ENCODE assay signal across 21 cellular contexts in genomic region chr12:31034372-31034771, GRCh38. TPM values are rescaled to one million over a fixed set of nuclear protein-coding genes. Genes with fewer than 3 reads are reported as not detected.
DNase-seq lines count a peak whose midpoint lies in the region; ATAC-seq, FAIRE-seq and TF ChIP-seq lines count a peak whose summit lies in the region.
"Had no signal": no experiment of that assay in that cellular context is flagged by ENCODE, and none has a peak within 500 bp of the region (broad histone marks: within the 10 kb centered on the region; RNA-seq: fewer than 3 reads in every experiment).

No MANE protein-coding gene starts in this region.

- no peak for TF ChIP-seq CTCF in left ventricle myocardium inferior (IDR thresholded peaks at IDR 0.05; ENCODE audit: borderline replicate concordance)
- no peak for TF ChIP-seq CTCF in endodermal cell (conservative IDR thresholded peaks at IDR 0.05)

- H3K4me3 ChIP-seq in left ventricle myocardium inferior, result no peak overlapping the region
- no peak overlapping the region for H3K4me3 ChIP-seq in endodermal cell (ENCODE audit: low read length)
- H3K4me3 ChIP-seq: BLaER1, GM23248, SJSA1 had no signal

- H3K9me3 ChIP-seq in left ventricle myocardium inferior (replicated peaks), result no peaks in the 10 kb centered on the region
- H3K9me3 ChIP-seq in endodermal cell (ENCODE audit: control insufficient read depth, low read length), result no peaks in the 10 kb centered on the region
- H3K9me3 ChIP-seq: BLaER1, SJSA1 had no signal

- H3K4me1 ChIP-seq in left ventricle myocardium inferior (peaks cover 59% of the 10 kb centered on the region), endodermal cell (ENCODE audit: control insufficient read depth, insufficient read depth, low read length) (no peaks in the 10 kb centered on the region)

- H3K4me1 Mint-ChIP-seq in endodermal cell, result peaks cover 21% of the 10 kb centered on the region
- H3K4me1 Mint-ChIP-seq: CD4-positive, CD25-positive, alpha-beta regulatory T cell had no signal

- WGBS in endodermal cell (ENCODE audit: insufficient coverage in 1 of 2, insufficient read length in 1 of 2), 2 experiments, result 85% methylated on average over 3 of the region's 3 CpGs; no CpG with 5 or more reads in 1 of the 2 experiments

- no peak for DNase-seq in left ventricle myocardium inferior
- DNase-seq in Right ventricle myocardium superior, result no peak
- peak; percentile 19 for DNase-seq in RCC 7860 (ENCODE audit: low spot score)
- DNase-seq in endodermal cell, result peak; percentile 30
- peak; percentile 42 for DNase-seq in ureter (ENCODE audit: low spot score)
- no peak for DNase-seq in NCI-H446 (lab: John Stamatoyannopoulos, UW)
- no peak for DNase-seq in NCI-H1930 (lab: John Stamatoyannopoulos, UW)
- DNase-seq in stimulated activated CD4-positive, alpha-beta T cell treated with anti-CD3 and anti-CD28 coated beads, Interleukin-4, amount 100 ng/mL, for 1 hour, result no peak
- DNase-seq: CD4-positive, CD25-positive, alpha-beta regulatory T cell; DMS53; GM23248; H9; HFFc6; KBM-7; MM.1S; NCI-H2029 treated with DMSO at 0.1 percent for 48 hours; NCI-H526 treated with DMSO at 0.1 percent for 48 hours had no signal

- H3K9me3 Mint-ChIP-seq in endodermal cell, result no peaks in the 10 kb centered on the region
- H3K9me3 Mint-ChIP-seq: H9, HFFc6 had no signal

- no peak for ATAC-seq in Right ventricle myocardium superior (ENCODE audit: poor library complexity)
- ATAC-seq: Panc1 had no signal

- H3K9ac ChIP-seq in endodermal cell (ENCODE audit: extremely low read depth, low read length, poor library complexity, severe bottlenecking), result no peak overlapping the region
- H3K9ac ChIP-seq: BLaER1, GM23248 had no signal

- no peak overlapping the region for H3K27ac Mint-ChIP-seq in endodermal cell
- H3K27ac Mint-ChIP-seq: CD4-positive, CD25-positive, alpha-beta regulatory T cell; H9; HFFc6 had no signal

- intact Hi-C loops in left ventricle myocardium inferior (cut with micrococcal nuclease) (no loop called here), Right ventricle myocardium superior (cut with DNase I) (no loop called here)

- peak overlapping the region; percentile 50 for H3K27ac ChIP-seq in left ventricle myocardium inferior (replicated peaks)
- H3K27ac ChIP-seq in endodermal cell (ENCODE audit: low read depth, low read length), result no peak overlapping the region
- H3K27ac ChIP-seq: BLaER1, GM23248, SJSA1 had no signal

- H3K27me3 Mint-ChIP-seq in endodermal cell (ENCODE audit: insufficient read depth), result peaks cover 17% of the 10 kb centered on the region

- no peaks in the 10 kb centered on the region for H3K36me3 ChIP-seq in left ventricle myocardium inferior
- no peaks in the 10 kb centered on the region for H3K36me3 ChIP-seq in endodermal cell (ENCODE audit: control insufficient read depth, insufficient read depth, low read length)
- H3K36me3 ChIP-seq: BLaER1, SJSA1 had no signal

- H3K36me3 Mint-ChIP-seq in endodermal cell (ENCODE audit: low read depth), result no peaks in the 10 kb centered on the region
- H3K36me3 Mint-ChIP-seq: CD4-positive, CD25-positive, alpha-beta regulatory T cell had no signal

- no peaks in the 10 kb centered on the region for H3K27me3 ChIP-seq in left ventricle myocardium inferior (ENCODE audit: low read depth)
- no peaks in the 10 kb centered on the region for H3K27me3 ChIP-seq in endodermal cell (ENCODE audit: control insufficient read depth, insufficient read depth, low read length, poor library complexity, severe bottlenecking)
- H3K27me3 ChIP-seq: BLaER1, SJSA1 had no signal

- peak; percentile 63 for FAIRE-seq in RCC 7860 (lab: Jason Lieb, UNC)
- FAIRE-seq: G401.6 had no signal

- H3K4me3 Mint-ChIP-seq in endodermal cell, result no peak overlapping the region
- H3K4me3 Mint-ChIP-seq: CD4-positive, CD25-positive, alpha-beta regulatory T cell; H9; HFFc6 had no signal

RNA-seq across cellular contexts. Expression of gene DDX11, which starts 39.3 kb away (rescaled TPM):
- total RNA-seq in left ventricle myocardium inferior (5.1 TPM), Right ventricle myocardium superior (3.6 TPM), endodermal cell (100 to 1,000 TPM; 136 to 298 TPM), ureter (37.8 TPM)
- 70.7 TPM for polyA plus RNA-seq in endodermal cell (2013, experiment 1 of 2)
- polyA plus RNA-seq in endodermal cell (2013, experiment 2 of 2), result 52.5 TPM

Comparison
In these comparisons a context has a peak if more than half of its experiments do, and no peak if none do; other contexts are left out.
1. DNase-seq: peak in RCC 7860 (single experiment), endodermal cell (single experiment) and ureter (single experiment); none in left ventricle myocardium inferior (single experiment), Right ventricle myocardium superior (single experiment), NCI-H446 (0 of 2), NCI-H1930 (0 of 2) and stimulated activated CD4-positive, alpha-beta T cell treated with anti-CD3 and anti-CD28 coated beads, Interleukin-4, amount 100 ng/mL, for 1 hour (single experiment).